Comparison of ENCODE assay signal across 27 cellular contexts in genomic region chr11:34299284-34299961, GRCh38. TPM values are rescaled to one million over a fixed set of nuclear protein-coding genes. Genes with fewer than 3 reads are reported as not detected.
A peak's percentile ranks its signal among the peaks of the same experiment; 100 is the strongest.
DNase-seq lines count a peak whose midpoint lies in the region; ATAC-seq and TF ChIP-seq lines count a peak whose summit lies in the region.
"Had no signal": no experiment of that assay in that cellular context is flagged by ENCODE, and none has a peak within 500 bp of the region (broad histone marks: within the 10 kb centered on the region; RNA-seq: fewer than 3 reads in every experiment).

No MANE protein-coding gene starts in this region.

- H3K9me3 ChIP-seq in BLaER1 treated with 17β-estradiol and CSF1 and Interleukin-3, amounts not matched to agents 10 nM and 100 nM (replicated peaks in 1 of 11): no peaks in the 10 kb centered on the region
- H3K9me3 ChIP-seq in ectodermal cell (ENCODE audit: control insufficient read depth, low read length): no peaks in the 10 kb centered on the region
- H3K9me3 ChIP-seq in breast epithelium: no peaks in the 10 kb centered on the region
- H3K9me3 ChIP-seq: body of pancreas, MG63, pancreas had no signal

- peaks cover 30 to 48% (median 40%) of the 10 kb centered on the region in 10 experiments for H3K4me1 ChIP-seq in BLaER1 treated with 17β-estradiol and CSF1 and Interleukin-3, amounts not matched to agents 10 nM and 100 nM
- peaks cover 21% of the 10 kb centered on the region for H3K4me1 ChIP-seq in ectodermal cell (ENCODE audit: control insufficient read depth, insufficient read depth, low read length)
- no peaks in the 10 kb centered on the region for H3K4me1 ChIP-seq in breast epithelium
- H3K4me1 ChIP-seq: body of pancreas, pancreas had no signal

- TF ChIP-seq POLR2A in breast epithelium (IDR thresholded peaks at IDR 0.05): no peak

- no peak overlapping the region for H3K9ac ChIP-seq in BLaER1 treated with 17β-estradiol and CSF1 and Interleukin-3, amounts not matched to agents 10 nM and 100 nM

- H3K4me2 ChIP-seq in BLaER1 treated with 17β-estradiol and CSF1 and Interleukin-3, amounts not matched to agents 10 nM and 100 nM: peak overlapping the region in 7 of 11 experiments; percentile 60 to 82 (median 78); a peak in 5 of 22 replicates
- H3K4me2 ChIP-seq: PC-9 had no signal

- WGBS in ectodermal cell, 2 experiments: 54% methylated on average over 11 of the region's 11 CpGs

- ATAC-seq in HG02870 (IDR thresholded peaks at IDR 0.05; ENCODE audit: unreplicated experiment): no peak
- ATAC-seq: body of pancreas; HCT116; left ventricle myocardium superior; natural killer cell treated with Interleukin-12 subunit alpha and Interleukin-12 subunit beta and Interleukin-15 and Interleukin-18, amount 100 ng/mL, for 72 hours; pancreas; right cardiac atrium; stimulated activated naive B cell treated with anti-CD40 and anti-IgM and Interleukin-4, amounts not matched to agents 10 μg/mL and 1 μg/mL and 100 μg/mL, for 72 hours had no signal

- H3K4me3 ChIP-seq in BLaER1 treated with 17β-estradiol and CSF1 and Interleukin-3, amounts not matched to agents 10 nM and 100 nM: no peak overlapping the region
- no peak overlapping the region for H3K4me3 ChIP-seq in ectodermal cell (ENCODE audit: insufficient read depth, low read depth, low read length)
- no peak overlapping the region for H3K4me3 ChIP-seq in breast epithelium
- H3K4me3 ChIP-seq: body of pancreas, MG63, pancreas, PC-9 had no signal

- H4K20me1 ChIP-seq in BLaER1 treated with 17β-estradiol and CSF1 and Interleukin-3, amounts not matched to agents 10 nM and 100 nM: no peaks in the 10 kb centered on the region

- TF ChIP-seq CTCF in breast epithelium (IDR thresholded peaks at IDR 0.05): no peak

- intact Hi-C loops in breast epithelium (cut with DNase I; ENCODE audit: low total_unique reads): no loop called here

- H3K27me3 ChIP-seq in BLaER1 treated with 17β-estradiol and CSF1 and Interleukin-3, amounts not matched to agents 10 nM and 100 nM: no peaks in the 10 kb centered on the region
- H3K27me3 ChIP-seq in ectodermal cell (ENCODE audit: control insufficient read depth, insufficient read depth, low read length, poor library complexity, severe bottlenecking) (no peaks in the 10 kb centered on the region), breast epithelium (no peaks in the 10 kb centered on the region)
- H3K27me3 ChIP-seq: body of pancreas, MG63, pancreas had no signal

- H3K27ac ChIP-seq in BLaER1 treated with 17β-estradiol and CSF1 and Interleukin-3, amounts not matched to agents 10 nM and 100 nM: no peak overlapping the region
- H3K27ac ChIP-seq in ectodermal cell (ENCODE audit: insufficient read depth, low read depth, low read length, poor library complexity, severe bottlenecking) (peak overlapping the region; percentile 36), breast epithelium (no peak overlapping the region)
- H3K27ac ChIP-seq: body of pancreas, pancreas, PC-9 had no signal

- DNase-seq in NCI-H2029 treated with DMSO at 0.1 percent for 48 hours (lab: John Stamatoyannopoulos, UW) (peak; percentile 30), mesenteric fat pad (ENCODE audit: low spot score) (peak; percentile 22), breast epithelium (ENCODE audit: low spot score in 2 of 2) (no peak)
- no peak for DNase-seq in activated T-cell treated with anti-CD3 and anti-CD28 coated beads, Interleukin-2, amount 50 U/mL, for 1 hour
- DNase-seq: activated CD4-positive, alpha-beta memory T cell treated with anti-CD3 and anti-CD28 coated beads, Interleukin-2, amount 10 ng/mL, durations not matched to agents 7 days and 5 days; activated CD4-positive, CD25-positive, alpha-beta regulatory T cell treated with anti-CD3 and anti-CD28 coated beads, Interleukin-2, amount 50 U/mL, for 72 hours; body of pancreas; effector memory CD4-positive, alpha-beta T cell; EL; foreskin melanocyte; KBM-7; left ventricle myocardium superior; MG63; NCI-H1436 treated with DMSO at 0.1 percent for 48 hours; NCI-H345; pancreas; PC-9; right cardiac atrium; SHP77 treated with DMSO at 0.1 percent for 48 hours; stimulated activated CD4-positive, alpha-beta T cell treated with anti-CD3 and anti-CD28 coated beads, Interleukin-4, amount 100 ng/mL, for 1 hour; stimulated activated naive B cell treated with anti-CD40 and anti-IgM and Interleukin-4, amounts not matched to agents 10 μg/mL and 1 μg/mL and 100 μg/mL, for 72 hours; T-helper 1 cell had no signal

- no peaks in the 10 kb centered on the region for H3K36me3 ChIP-seq in BLaER1 treated with 17β-estradiol and CSF1 and Interleukin-3, amounts not matched to agents 10 nM and 100 nM
- no peaks in the 10 kb centered on the region for H3K36me3 ChIP-seq in ectodermal cell (ENCODE audit: control insufficient read depth, insufficient read depth, low read length)
- no peaks in the 10 kb centered on the region for H3K36me3 ChIP-seq in breast epithelium
- H3K36me3 ChIP-seq: MG63, pancreas had no signal

RNA-seq across cellular contexts. Expression of gene ABTB2, which starts 58.4 kb away (rescaled TPM):
- polyA plus RNA-seq in ectodermal cell (2013, experiment 1 of 4): 1.3 TPM
- 1.00 TPM for polyA plus RNA-seq in ectodermal cell (2013, experiment 2 of 4)
- 0.80 TPM for polyA plus RNA-seq in ectodermal cell (2013, experiment 3 of 4)
- 1.1 TPM for polyA plus RNA-seq in ectodermal cell (2013, experiment 4 of 4)
- total RNA-seq in mesenteric fat pad (6.1 TPM), breast epithelium (1 to 10 TPM; 1.3 to 5.6 (median 1.9) TPM)

Comparison
In these comparisons a context has a peak if more than half of its experiments do, and no peak if none do; other contexts are left out.
1. DNase-seq: peak in NCI-H2029 treated with DMSO at 0.1 percent for 48 hours (single experiment) and mesenteric fat pad (single experiment); none in breast epithelium (0 of 2) and activated T-cell treated with anti-CD3 and anti-CD28 coated beads, Interleukin-2, amount 50 U/mL, for 1 hour (single experiment).